In the genomic region with DNA sequence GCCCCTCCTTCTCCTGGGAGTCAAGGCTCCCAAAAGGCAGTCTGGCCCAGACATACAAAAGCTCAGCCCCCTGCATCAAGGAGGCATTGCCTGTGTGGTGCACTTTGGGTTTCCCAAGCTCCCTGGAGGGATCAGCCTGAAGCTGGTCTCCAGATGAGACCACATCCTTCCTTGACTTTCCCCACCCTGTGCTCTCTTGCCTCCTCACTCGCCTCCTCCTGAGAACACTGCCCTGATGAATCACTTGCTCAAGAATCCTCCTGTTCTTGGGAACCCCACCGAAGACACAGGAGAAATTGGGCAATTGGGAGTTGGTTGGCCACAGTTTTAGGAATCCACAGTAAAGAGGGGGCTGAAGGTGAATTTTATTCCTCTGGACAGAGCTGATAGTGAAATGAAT, we compare ENCODE assay signal across 16 cellular contexts. TPM values are rescaled to one million over a fixed set of nuclear protein-coding genes. Genes with fewer than 3 reads are reported as not detected.
DNase-seq lines count a peak whose midpoint lies in the region; ATAC-seq, FAIRE-seq and TF ChIP-seq lines count a peak whose summit lies in the region.
"Had no signal": no experiment of that assay in that cellular context is flagged by ENCODE, and none has a peak within 500 bp of the region (broad histone marks: within the 10 kb centered on the region; RNA-seq: fewer than 3 reads in every experiment).

No MANE protein-coding gene starts in this region.

- no peak overlapping the region for H3K4ac ChIP-seq in IMR-90 (ENCODE audit: low read depth, low read length)

- no peak overlapping the region for H4K91ac ChIP-seq in IMR-90 (ENCODE audit: insufficient read depth, low read depth, low read length)

- no peak overlapping the region for H2BK20ac ChIP-seq in IMR-90 (ENCODE audit: low read depth, low read length)

- intact Hi-C loops in IMR-90 (cut with micrococcal nuclease), result loop anchor here (5.0 kb wide), 1 partner anchor 69 kb away; no protein-coding TSS in a partner anchor

- FAIRE-seq in bronchial epithelial cell (lab: Jason Lieb, UNC) (no peak), HTR-8/SVneo (lab: Jason Lieb, UNC) (no peak)

- H3K36me3 ChIP-seq in BLaER1 treated with 17β-estradiol and CSF1 and Interleukin-3, amounts not matched to agents 10 nM and 100 nM, result no peaks in the 10 kb centered on the region; a peak in 1 of 22 replicates
- no peaks in the 10 kb centered on the region for H3K36me3 ChIP-seq in IMR-90 (ENCODE audit: control insufficient read depth, insufficient read depth, low read length)
- H3K36me3 ChIP-seq in bronchial epithelial cell (ENCODE audit: control insufficient read depth, insufficient read depth, low read length), result no peaks in the 10 kb centered on the region
- H3K36me3 ChIP-seq: tibial nerve had no signal

- TF ChIP-seq CTCF in IMR-90 (conservative IDR thresholded peaks at IDR 0.05; ENCODE audit: low read depth, low read length), result no peak
- TF ChIP-seq CTCF in bronchial epithelial cell (IDR thresholded peaks at IDR 0.05; ENCODE audit: insufficient read depth, low read length, severe bottlenecking), result no peak
- TF ChIP-seq CTCF in omental fat pad (IDR thresholded peaks at IDR 0.05), result no peak

- peak overlapping the region; percentile 28 for H2AFZ ChIP-seq in IMR-90 (replicated peaks; ENCODE audit: low read length, poor library complexity)
- H2AFZ ChIP-seq: parathyroid adenoma had no signal

- H3K79me1 ChIP-seq in IMR-90 (ENCODE audit: low read depth in 1 of 2, low read length in 2 of 2), result no peaks in the 10 kb centered on the region

- POLR2A ChIA-PET in IMR-90 (lab: Charles Lee; ENCODE audit: unreplicated experiment), result no interaction called here

- no peak overlapping the region for H4K8ac ChIP-seq in IMR-90 (ENCODE audit: low read depth in 2 of 2, low read length in 2 of 2)

- TF ChIP-seq RAD21 in IMR-90 (IDR thresholded peaks at IDR 0.05; ENCODE audit: low read length), result no peak

- H2AK5ac ChIP-seq in IMR-90 (ENCODE audit: low read depth, low read length), result no peak overlapping the region

- H3K4me1 ChIP-seq in BLaER1 treated with 17β-estradiol and CSF1 and Interleukin-3, amounts not matched to agents 10 nM and 100 nM, result peaks cover 21 to 69% (median 59%) of the 10 kb centered on the region in 10 experiments
- peaks cover 8% of the 10 kb centered on the region for H3K4me1 ChIP-seq in IMR-90 (ENCODE audit: control insufficient read depth, insufficient read depth, low read length)
- H3K4me1 ChIP-seq: parathyroid adenoma had no signal

- H3K56ac ChIP-seq in IMR-90 (ENCODE audit: extremely low read depth, insufficient read depth, low read length), result no peak overlapping the region

- H3K14ac ChIP-seq in IMR-90 (replicated peaks; ENCODE audit: low read depth, low read length), result no peak overlapping the region

- H3K9me1 ChIP-seq in IMR-90 (ENCODE audit: insufficient read depth, low read length), result peaks cover 12% of the 10 kb centered on the region

- DNase-seq in IMR-90, result peak; percentile 77
- DNase-seq in bronchial epithelial cell (ENCODE audit: low read depth), result peak; percentile 29
- no peak for DNase-seq in omental fat pad (ENCODE audit: low spot score)
- DNase-seq in HTR-8/SVneo (ENCODE audit: insufficient read length, low spot score), result no peak
- no peak for DNase-seq in COLO829 (ENCODE audit: low spot score)
- DNase-seq: activated CD4-positive, alpha-beta T cell treated with anti-CD3 and anti-CD28 coated beads, Interleukin-2, amount 10 ng/mL, durations not matched to agents 24 days and 14 days; activated naive CD8-positive, alpha-beta T cell treated with anti-CD3 and anti-CD28 coated beads, Interleukin-2, amount 50 U/mL, for 24 hours; activated T-cell treated with anti-CD3 and anti-CD28 coated beads, Interleukin-2, amount 50 U/mL, for 24 hours; NCI-H1092; NCI-H446; T-helper 1 cell had no signal

- BruUV-seq in IMR-90 (replicated peaks; lab: Mats Ljungman, UMichigan), result no TSS peak

- H3K9ac ChIP-seq in BLaER1 treated with 17β-estradiol and CSF1 and Interleukin-3, amounts not matched to agents 10 nM and 100 nM, result peak overlapping the region in 10 of 11 experiments; percentile 23 to 85 (median 79); a peak in 19 of 22 replicates
- no peak overlapping the region for H3K9ac ChIP-seq in IMR-90 (ENCODE audit: low read depth, low read length)
- H3K9ac ChIP-seq: parathyroid adenoma had no signal

- CTCF ChIA-PET in IMR-90 (lab: Yijun Ruan, JAX), result interaction anchor here (0.8 to 1.0 kb wide), 3 partner anchors 70 to 119 kb away, joined by 4 read pairs; no protein-coding TSS in a partner anchor

- H3K4me3 ChIP-seq in BLaER1 treated with 17β-estradiol and CSF1 and Interleukin-3, amounts not matched to agents 10 nM and 100 nM, result peak overlapping the region in 3 of 10 experiments; percentile 1 to 9 (median 1); a peak in 1 of 20 replicates
- no peak overlapping the region for H3K4me3 ChIP-seq in IMR-90 (ENCODE audit: insufficient read depth, low read depth, low read length)
- H3K4me3 ChIP-seq in bronchial epithelial cell (ENCODE audit: low read depth, low read length), result no peak overlapping the region
- H3K4me3 ChIP-seq: tibial nerve had no signal

- H4K20me1 ChIP-seq in BLaER1 treated with 17β-estradiol and CSF1 and Interleukin-3, amounts not matched to agents 10 nM and 100 nM, result no peaks in the 10 kb centered on the region
- peaks cover 12% of the 10 kb centered on the region; the same call in 1 of the 2 replicates for H4K20me1 ChIP-seq in IMR-90 (ENCODE audit: insufficient read depth, low read length)

- H3K9me3 ChIP-seq in BLaER1 treated with 17β-estradiol and CSF1 and Interleukin-3, amounts not matched to agents 10 nM and 100 nM (replicated peaks in 1 of 11), result peaks cover 0 to 17% (median 9%) of the 10 kb centered on the region in 11 experiments; a peak in 14 of 22 replicates
- no peaks in the 10 kb centered on the region for H3K9me3 ChIP-seq in IMR-90 (ENCODE audit: control insufficient read depth, insufficient read depth, low read length)
- H3K9me3 ChIP-seq: tibial nerve had no signal

- no peak overlapping the region for H2BK15ac ChIP-seq in IMR-90 (ENCODE audit: low read depth, low read length)

- in situ Hi-C loops in IMR-90 (cut with MboI; ENCODE audit: low sequenced_read_pairs), result no loop called here

- H3K27me3 ChIP-seq in BLaER1 treated with 17β-estradiol and CSF1 and Interleukin-3, amounts not matched to agents 10 nM and 100 nM, result no peaks in the 10 kb centered on the region
- H3K27me3 ChIP-seq in IMR-90 (ENCODE audit: control insufficient read depth, insufficient read depth, low read length), result peaks cover 14% of the 10 kb centered on the region
- H3K27me3 ChIP-seq in bronchial epithelial cell (ENCODE audit: control insufficient read depth, insufficient read depth, low read length), result no peaks in the 10 kb centered on the region
- H3K27me3 ChIP-seq: tibial nerve had no signal

- H3K4me2 ChIP-seq in BLaER1 treated with 17β-estradiol and CSF1 and Interleukin-3, amounts not matched to agents 10 nM and 100 nM, result peak overlapping the region; percentile 72 to 87 (median 81)
- peak overlapping the region; percentile 34; the same call in 1 of the 2 replicates for H3K4me2 ChIP-seq in IMR-90 (ENCODE audit: low read depth, low read length)

- no peak overlapping the region for H4K5ac ChIP-seq in IMR-90 (ENCODE audit: low read depth, low read length)

- ATAC-seq in IMR-90 (ENCODE audit: low read depth), result peak; percentile 75
- ATAC-seq in omental fat pad (ENCODE audit: low FRiP score), result peak; percentile 52
- no peak for ATAC-seq in HG03139 (IDR thresholded peaks at IDR 0.05; ENCODE audit: unreplicated experiment)
- no peak for ATAC-seq in HG02642 (IDR thresholded peaks at IDR 0.05; ENCODE audit: poor library complexity, unreplicated experiment)
- ATAC-seq: activated naive CD8-positive, alpha-beta T cell treated with anti-CD3 and anti-CD28 coated beads, Interleukin-2, amount 50 U/mL, for 24 hours had no signal

- no peak overlapping the region for H2BK5ac ChIP-seq in IMR-90 (ENCODE audit: low read depth, low read length, poor library complexity, severe bottlenecking)

- H2BK120ac ChIP-seq in IMR-90 (ENCODE audit: low read depth, low read length), result no peak overlapping the region

- dilution Hi-C loops in IMR-90 (cut with HindIII; ENCODE audit: low sequenced_read_pairs, unreplicated experiment), result no loop called here

- H3K23ac ChIP-seq in IMR-90 (ENCODE audit: low read depth, low read length), result no peak overlapping the region

- no peak overlapping the region for H3K18ac ChIP-seq in IMR-90 (ENCODE audit: low read depth, low read length)

- peak overlapping the region; percentile 17 for H2AK9ac ChIP-seq in IMR-90 (replicated peaks; ENCODE audit: low read depth, low read length, poor library complexity)

- H3K27ac ChIP-seq in BLaER1 treated with 17β-estradiol and CSF1 and Interleukin-3, amounts not matched to agents 10 nM and 100 nM, result peak overlapping the region; percentile 10 to 97 (median 93); a peak in 21 of 22 replicates
- H3K27ac ChIP-seq in IMR-90 (ENCODE audit: insufficient read depth, low read length), result no peak overlapping the region
- H3K27ac ChIP-seq: parathyroid adenoma had no signal

- WGBS in IMR-90 (ENCODE audit: extremely low coverage in 2 of 2, insufficient read length in 1 of 2), 2 experiments, result no CpG with 5 or more reads among the region's 2 CpGs

- no peak for TF ChIP-seq POLR2A in IMR-90 (IDR thresholded peaks at IDR 0.05; ENCODE audit: low read depth, low read length)

TF ChIP-seq in IMR-90, 13 proteins besides CTCF, POLR2A, EP300 and RAD21:
- TF ChIP-seq CEBPB (IDR thresholded peaks at IDR 0.05; ENCODE audit: low read depth, low read length), result peak; percentile 78; the same call in 1 of the 2 replicates
- TF ChIP-seq, protein P1, sequence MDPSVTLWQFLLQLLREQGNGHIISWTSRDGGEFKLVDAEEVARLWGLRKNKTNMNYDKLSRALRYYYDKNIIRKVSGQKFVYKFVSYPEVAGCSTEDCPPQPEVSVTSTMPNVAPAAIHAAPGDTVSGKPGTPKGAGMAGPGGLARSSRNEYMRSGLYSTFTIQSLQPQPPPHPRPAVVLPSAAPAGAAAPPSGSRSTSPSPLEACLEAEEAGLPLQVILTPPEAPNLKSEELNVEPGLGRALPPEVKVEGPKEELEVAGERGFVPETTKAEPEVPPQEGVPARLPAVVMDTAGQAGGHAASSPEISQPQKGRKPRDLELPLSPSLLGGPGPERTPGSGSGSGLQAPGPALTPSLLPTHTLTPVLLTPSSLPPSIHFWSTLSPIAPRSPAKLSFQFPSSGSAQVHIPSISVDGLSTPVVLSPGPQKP (IDR thresholded peaks at IDR 0.05; ENCODE audit: borderline replicate concordance, low read depth, low read length), result no peak

RNA-seq across cellular contexts. Expression of gene LYST, which starts 34.8 kb away (rescaled TPM):
- total RNA-seq in IMR-90 (2012; rRNA removed), result 7.2 and 8.3 TPM in 2 replicates
- 2.2 TPM in 2 replicates for polyA plus RNA-seq in IMR-90 (2012; rRNA removed)
- 0.53 and 0.82 TPM in 2 replicates for polyA plus RNA-seq in IMR-90 (2012; cell fraction: cytosol; rRNA removed)
- 0.97 and 7.2 TPM in 2 replicates for polyA plus RNA-seq in IMR-90 (2012; cell fraction: nucleus; rRNA removed; ENCODE audit: low replicate concordance)
- total RNA-seq in bronchial epithelial cell, result 14.0 and 19.6 TPM in 2 replicates
- 100 to 1,000 TPM in 1 of 4 donors, 10 to 100 TPM in 3; 27.8 to 128 (median 41.3) TPM for total RNA-seq in omental fat pad

Comparison
In these comparisons a context has a peak if more than half of its experiments do, and no peak if none do; other contexts are left out.
1. ATAC-seq: peak in IMR-90 (single experiment) and omental fat pad (single experiment); none in HG03139 (single experiment) and HG02642 (single experiment).
2. DNase-seq: peak in IMR-90 (single experiment) and bronchial epithelial cell (single experiment); none in omental fat pad (single experiment), HTR-8/SVneo (single experiment) and COLO829 (single experiment).